Comparison of ENCODE assay signal across 21 cellular contexts in genomic region chr6:151375833-151376232, GRCh38. TPM values are rescaled to one million over a fixed set of nuclear protein-coding genes. Genes with fewer than 3 reads are reported as not detected.
A peak's percentile ranks its signal among the peaks of the same experiment; 100 is the strongest.
DNase-seq lines count a peak whose midpoint lies in the region; ATAC-seq, FAIRE-seq and TF ChIP-seq lines count a peak whose summit lies in the region.
"Had no signal": no experiment of that assay in that cellular context is flagged by ENCODE, and none has a peak within 500 bp of the region (broad histone marks: within the 10 kb centered on the region; RNA-seq: fewer than 3 reads in every experiment).

No MANE protein-coding gene starts in this region.

- H3K27me3 Mint-ChIP-seq in activated CD8-positive, alpha-beta memory T cell treated with anti-CD3 and anti-CD28 coated beads, Interleukin-2, amount 10 ng/mL, durations not matched to agents 7 days and 5 days, result no peaks in the 10 kb centered on the region
- H3K27me3 Mint-ChIP-seq in effector memory CD8-positive, alpha-beta T cell, result no peaks in the 10 kb centered on the region
- no peaks in the 10 kb centered on the region for H3K27me3 Mint-ChIP-seq in progenitor cell of endocrine pancreas
- H3K27me3 Mint-ChIP-seq: stimulated activated memory B cell treated with anti-CD40 and anti-IgM and Interleukin-4, amounts not matched to agents 10 μg/mL and 1 μg/mL and 100 μg/mL, for 72 hours had no signal

- H2AFZ ChIP-seq in PC-9, result no peak overlapping the region

- H3K4me1 ChIP-seq in PC-9 (replicated peaks; ENCODE audit: insufficient read depth), result peaks cover 37% of the 10 kb centered on the region

- no peaks in the 10 kb centered on the region for H3K9me3 ChIP-seq in PC-9 (ENCODE audit: insufficient read depth, low read depth)
- H3K9me3 ChIP-seq: neutrophil, thyroid gland had no signal

- ATAC-seq in activated CD8-positive, alpha-beta memory T cell treated with anti-CD3 and anti-CD28 coated beads, Interleukin-2, amount 10 ng/mL, durations not matched to agents 7 days and 5 days, result no peak
- ATAC-seq in effector memory CD8-positive, alpha-beta T cell (replicated peaks), result no peak
- ATAC-seq in stimulated activated naive CD8-positive, alpha-beta T cell treated with anti-CD3 and anti-CD28 coated beads, Interleukin-15, Interleukin-2, amounts not matched to agents 100 U/mL and 50 U/mL, for 24 hours, result no peak
- ATAC-seq: left cardiac atrium had no signal

- H3K27ac Mint-ChIP-seq in activated CD8-positive, alpha-beta memory T cell treated with anti-CD3 and anti-CD28 coated beads, Interleukin-2, amount 10 ng/mL, durations not matched to agents 7 days and 5 days, result peak overlapping the region; percentile 76
- H3K27ac Mint-ChIP-seq in effector memory CD8-positive, alpha-beta T cell, result peak overlapping the region; percentile 19 to 42
- H3K27ac Mint-ChIP-seq in progenitor cell of endocrine pancreas, result peak overlapping the region; percentile 7
- H3K27ac Mint-ChIP-seq: stimulated activated memory B cell treated with anti-CD40 and anti-IgM and Interleukin-4, amounts not matched to agents 10 μg/mL and 1 μg/mL and 100 μg/mL, for 72 hours had no signal

- H4K20me1 ChIP-seq in PC-9 (ENCODE audit: insufficient read depth), result no peaks in the 10 kb centered on the region

- H3K9me3 Mint-ChIP-seq in activated CD8-positive, alpha-beta memory T cell treated with anti-CD3 and anti-CD28 coated beads, Interleukin-2, amount 10 ng/mL, durations not matched to agents 7 days and 5 days (ENCODE audit: low read depth), result no peaks in the 10 kb centered on the region
- no peaks in the 10 kb centered on the region for H3K9me3 Mint-ChIP-seq in effector memory CD8-positive, alpha-beta T cell
- peaks cover 4% of the 10 kb centered on the region for H3K9me3 Mint-ChIP-seq in progenitor cell of endocrine pancreas (ENCODE audit: low read depth)
- H3K9me3 Mint-ChIP-seq: stimulated activated memory B cell treated with anti-CD40 and anti-IgM and Interleukin-4, amounts not matched to agents 10 μg/mL and 1 μg/mL and 100 μg/mL, for 72 hours had no signal

- FAIRE-seq in GM19239 (lab: Jason Lieb, UNC), result no peak
- FAIRE-seq: H1 had no signal

- H3K79me2 ChIP-seq in PC-9 (ENCODE audit: low read depth), result peaks cover 91% of the 10 kb centered on the region

- no peak for DNase-seq in activated CD8-positive, alpha-beta memory T cell treated with anti-CD3 and anti-CD28 coated beads, Interleukin-2, amount 10 ng/mL, durations not matched to agents 7 days and 5 days
- no peak for DNase-seq in activated CD8-positive, alpha-beta memory T cell treated with anti-CD3 and anti-CD28 coated beads, Interleukin-2, amount 50 U/mL, for 48 hours
- DNase-seq in PC-9 (no peak), progenitor cell of endocrine pancreas (ENCODE audit: low spot score, unreplicated experiment) (no peak), GM19239 (ENCODE audit: insufficient read length, low spot score) (no peak), 8988T (no peak)
- no peak for DNase-seq in effector memory CD8-positive, alpha-beta T cell
- no peak for DNase-seq in stimulated activated naive CD8-positive, alpha-beta T cell treated with anti-CD3 and anti-CD28 coated beads, Interleukin-15, Interleukin-2, amounts not matched to agents 100 U/mL and 50 U/mL, for 24 hours
- DNase-seq: activated naive CD4-positive, alpha-beta T cell; foreskin melanocyte; left cardiac atrium; midbrain; NCI-H1930; NCI-H446 treated with DMSO at 0.1 percent for 48 hours; RPMI8226; thyroid gland had no signal

- CTCF ChIA-PET in activated CD8-positive, alpha-beta memory T cell treated with anti-CD3 and anti-CD28 coated beads, Interleukin-2, amount 10 ng/mL, durations not matched to agents 7 days and 5 days (lab: Charles Lee), result interaction anchor here (1.2 to 4.4 kb wide), 2 partner anchors 13 to 14 kb away, joined by 4 to 19 read pairs; no protein-coding TSS in a partner anchor
- CTCF ChIA-PET in PC-9 (lab: Charles Lee), result no interaction called here

- no peaks in the 10 kb centered on the region for H3K27me3 ChIP-seq in PC-9 (ENCODE audit: insufficient read depth, low read depth)
- H3K27me3 ChIP-seq: neutrophil, thyroid gland had no signal

- no peak overlapping the region for H3K4me3 Mint-ChIP-seq in activated CD8-positive, alpha-beta memory T cell treated with anti-CD3 and anti-CD28 coated beads, Interleukin-2, amount 10 ng/mL, durations not matched to agents 7 days and 5 days
- peak overlapping the region in 1 of 2 donors; percentile 76 for H3K4me3 Mint-ChIP-seq in effector memory CD8-positive, alpha-beta T cell
- no peak overlapping the region for H3K4me3 Mint-ChIP-seq in progenitor cell of endocrine pancreas (ENCODE audit: low read depth)
- H3K4me3 Mint-ChIP-seq: stimulated activated memory B cell treated with anti-CD40 and anti-IgM and Interleukin-4, amounts not matched to agents 10 μg/mL and 1 μg/mL and 100 μg/mL, for 72 hours had no signal

- H3K4me2 ChIP-seq in PC-9, result peak overlapping the region; percentile 81

- peaks cover 75% of the 10 kb centered on the region for H3K4me1 Mint-ChIP-seq in activated CD8-positive, alpha-beta memory T cell treated with anti-CD3 and anti-CD28 coated beads, Interleukin-2, amount 10 ng/mL, durations not matched to agents 7 days and 5 days
- peaks cover 67 to 76% of the 10 kb centered on the region in 2 donors for H3K4me1 Mint-ChIP-seq in effector memory CD8-positive, alpha-beta T cell (ENCODE audit: low read depth in 2 of 2)
- H3K4me1 Mint-ChIP-seq in progenitor cell of endocrine pancreas (ENCODE audit: low read depth), result peaks cover 3% of the 10 kb centered on the region

- intact Hi-C loops in PC-9 (cut with micrococcal nuclease; ENCODE audit: unreplicated experiment), result loop anchor here (2.0 kb wide), 1 partner anchor 15 kb away; the partner anchor contains the start of gene ZBTB2

- peaks cover 21% of the 10 kb centered on the region for H3K36me3 Mint-ChIP-seq in activated CD8-positive, alpha-beta memory T cell treated with anti-CD3 and anti-CD28 coated beads, Interleukin-2, amount 10 ng/mL, durations not matched to agents 7 days and 5 days
- H3K36me3 Mint-ChIP-seq in effector memory CD8-positive, alpha-beta T cell (ENCODE audit: insufficient read depth), result peaks cover 38% of the 10 kb centered on the region
- H3K36me3 Mint-ChIP-seq in progenitor cell of endocrine pancreas (ENCODE audit: insufficient read depth), result peaks cover 14% of the 10 kb centered on the region

- H3K27ac ChIP-seq in PC-9, result peak overlapping the region; percentile 91
- H3K27ac ChIP-seq: coronary artery, neutrophil, thyroid gland, VCaP had no signal

- no peaks in the 10 kb centered on the region for H3K9me2 ChIP-seq in PC-9 (ENCODE audit: insufficient read depth)

- no TSS peak for BruUV-seq in PC-9 (replicated peaks; lab: Mats Ljungman, UMichigan)

- H3K4me3 ChIP-seq in PC-9, result no peak overlapping the region
- H3K4me3 ChIP-seq: coronary artery, thyroid gland had no signal

- no peak for TF ChIP-seq CTCF in PC-9 (conservative IDR thresholded peaks at IDR 0.05)
- TF ChIP-seq CTCF in progenitor cell of endocrine pancreas (IDR thresholded peaks at IDR 0.05; ENCODE audit: unreplicated experiment), result no peak

- peaks cover 29% of the 10 kb centered on the region for H3F3A ChIP-seq in PC-9 (ENCODE audit: insufficient read depth, low read depth)

- H3K36me3 ChIP-seq in PC-9 (ENCODE audit: low read depth), result peaks cover 12% of the 10 kb centered on the region; the same call in 1 of the 2 replicates

- POLR2A ChIA-PET in PC-9 (lab: Charles Lee; ENCODE audit: unreplicated experiment), result no interaction called here

RNA-seq across cellular contexts. Expression of gene ZBTB2, which starts 15.5 kb away (rescaled TPM):
- total RNA-seq in activated CD8-positive, alpha-beta memory T cell treated with anti-CD3 and anti-CD28 coated beads, Interleukin-2, amount 10 ng/mL, durations not matched to agents 7 days and 5 days, result 10 to 100 TPM; 25.9 to 33.1 TPM
- total RNA-seq in PC-9 (2021) (7.3 and 8.9 TPM in 2 replicates), progenitor cell of endocrine pancreas (14.4 and 15.2 TPM in 2 replicates)

Comparison
In these comparisons a context has a peak if more than half of its experiments do, and no peak if none do; other contexts are left out.
1. H3K27ac Mint-ChIP-seq: peak in every context shown above with its lines; median percentile 76 in activated CD8-positive, alpha-beta memory T cell treated with anti-CD3 and anti-CD28 coated beads, Interleukin-2, amount 10 ng/mL, durations not matched to agents 7 days and 5 days; 30 in effector memory CD8-positive, alpha-beta T cell; 7 in progenitor cell of endocrine pancreas.